8 cellular contexts compared by ENCODE assay signal in genomic region chr17:36657763-36658490, GRCh38. TPM values are rescaled to one million over a fixed set of nuclear protein-coding genes. Genes with fewer than 3 reads are reported as not detected.
DNase-seq lines count a peak whose midpoint lies in the region; ATAC-seq, FAIRE-seq and TF ChIP-seq lines count a peak whose summit lies in the region.

No MANE protein-coding gene starts in this region.

- peak overlapping the region in 1 of 2 donors; percentile 75 for H3K9ac ChIP-seq in mucosa of rectum (ENCODE audit: low read depth in 1 of 2, low read length in 2 of 2)

- H3K9me3 ChIP-seq in DOHH2 (ENCODE audit: control insufficient read depth, insufficient read depth, low read length) = no peaks in the 10 kb centered on the region
- H3K9me3 ChIP-seq in mucosa of rectum (ENCODE audit: control insufficient read depth in 2 of 2, low read length in 2 of 2) = no peaks in the 10 kb centered on the region

- intact Hi-C loops in dorsolateral prefrontal cortex (cut with DNase I) = no loop called here

- TF ChIP-seq CTCF in DOHH2 (IDR thresholded peaks at IDR 0.05; ENCODE audit: low read depth, low read length, poor library complexity, severe bottlenecking) (peak; percentile 39), dorsolateral prefrontal cortex (IDR thresholded peaks at IDR 0.05 in 54 of 56, conservative IDR thresholded peaks at IDR 0.05 in 2 of 56; ENCODE audit: low read depth in 1 of 56, partially characterized antibody in 56 of 56) (peak in 14 of 56 donors; percentile 6 to 31 (median 18))

- no peak for ATAC-seq in HG03039 (IDR thresholded peaks at IDR 0.05; ENCODE audit: unreplicated experiment)

- no peaks in the 10 kb centered on the region for H3F3A ChIP-seq in DOHH2 (ENCODE audit: control insufficient read depth, insufficient read depth)

- H3K27me3 ChIP-seq in DOHH2 (ENCODE audit: control insufficient read depth, low read length) (peaks cover 60% of the 10 kb centered on the region), dorsolateral prefrontal cortex (peaks cover 0 to 61% (median 9%) of the 10 kb centered on the region in 45 donors), mucosa of rectum (ENCODE audit: control insufficient read depth in 2 of 2, insufficient read depth in 2 of 2, low read length in 2 of 2) (peaks cover 0 to 18% of the 10 kb centered on the region in 2 donors)

- H4K20me1 ChIP-seq in DOHH2 (ENCODE audit: control insufficient read depth, insufficient read depth, low read depth, low read length) = no peaks in the 10 kb centered on the region

- H3K36me3 ChIP-seq in DOHH2 (ENCODE audit: control insufficient read depth, low read length) (no peaks in the 10 kb centered on the region), mucosa of rectum (ENCODE audit: control insufficient read depth in 2 of 2, insufficient read depth in 2 of 2, low read length in 2 of 2) (peaks cover 0 to 2% of the 10 kb centered on the region in 2 donors)

- no peak overlapping the region for H3K4me2 ChIP-seq in DOHH2 (ENCODE audit: low read length)

- FAIRE-seq in urothelium cell line (lab: Jason Lieb, UNC) = no peak

- H3K9me2 ChIP-seq in DOHH2 (replicated peaks; ENCODE audit: control insufficient read depth, low read length) = no peaks in the 10 kb centered on the region

- peak; percentile 56 for DNase-seq in NCI-H1092 (lab: John Stamatoyannopoulos, UW)
- DNase-seq in dorsolateral prefrontal cortex = peak in 2 of 10 donors; percentile 20 to 25
- no peak for DNase-seq in SW480 (ENCODE audit: low spot score)
- no peak for DNase-seq in urothelium cell line (ENCODE audit: low spot score)
- DNase-seq in NCI-H1105 (lab: John Stamatoyannopoulos, UW) = no peak

- no peak overlapping the region for H3K4me3 ChIP-seq in DOHH2 (ENCODE audit: low read length)
- peak overlapping the region in 58 of 59 donors; percentile 10 to 65 (median 50) for H3K4me3 ChIP-seq in dorsolateral prefrontal cortex
- peak overlapping the region; percentile 50 to 65 for H3K4me3 ChIP-seq in mucosa of rectum (ENCODE audit: low read length in 2 of 2)

- H3K27ac ChIP-seq in DOHH2 (ENCODE audit: low read depth, low read length) = no peak overlapping the region
- H3K27ac ChIP-seq in dorsolateral prefrontal cortex = peak overlapping the region in 1 of 59 donors; percentile 18
- no peak overlapping the region for H3K27ac ChIP-seq in mucosa of rectum (ENCODE audit: low read depth in 2 of 2, low read length in 2 of 2)

- no peaks in the 10 kb centered on the region for H3K79me2 ChIP-seq in DOHH2 (ENCODE audit: control insufficient read depth, low read length)

- no peaks in the 10 kb centered on the region for H3K4me1 ChIP-seq in DOHH2 (ENCODE audit: control insufficient read depth, low read length)
- H3K4me1 ChIP-seq in mucosa of rectum (ENCODE audit: control insufficient read depth in 2 of 2, insufficient read depth in 2 of 2, low read length in 2 of 2) = peaks cover 8 to 11% of the 10 kb centered on the region in 2 donors

RNA-seq across cellular contexts. Expression of gene MRM1, which starts 56.5 kb away (rescaled TPM):
- 10 to 100 TPM in 12 of 120 experiments, 1 to 10 TPM in 108; 4.4 to 12.1 (median 8.0) TPM for total RNA-seq in dorsolateral prefrontal cortex
